In genomic region chr3:111072016-111072891, GRCh38 we compare ENCODE assay signal across 8 cellular contexts. TPM values are rescaled to one million over a fixed set of nuclear protein-coding genes. Genes with fewer than 3 reads are reported as not detected.
DNase-seq lines count a peak whose midpoint lies in the region; ATAC-seq, FAIRE-seq and TF ChIP-seq lines count a peak whose summit lies in the region.

No MANE protein-coding gene starts in this region.

- no peak for TF ChIP-seq CTCF in A673 (conservative IDR thresholded peaks at IDR 0.05; ENCODE audit: low read depth, low read length)
- TF ChIP-seq CTCF in epithelial cell of proximal tubule (conservative IDR thresholded peaks at IDR 0.05; ENCODE audit: low read depth, low read length), result no peak
- no peak for TF ChIP-seq CTCF in tibial artery (IDR thresholded peaks at IDR 0.05)

- H3K27ac Mint-ChIP-seq in activated CD4-positive, alpha-beta T cell treated with anti-CD3 and anti-CD28 coated beads, Interleukin-2, amount 10 ng/mL, durations not matched to agents 24 days and 14 days, result peak overlapping the region; percentile 60

- H3K4me1 Mint-ChIP-seq in activated CD4-positive, alpha-beta T cell treated with anti-CD3 and anti-CD28 coated beads, Interleukin-2, amount 10 ng/mL, durations not matched to agents 24 days and 14 days, result peaks cover 30% of the 10 kb centered on the region

- POLR2A ChIA-PET in A673 (lab: Charles Lee; ENCODE audit: low non-redundant PET), result no interaction called here

- CTCF ChIA-PET in A673 (lab: Charles Lee), result no interaction called here

- no peaks in the 10 kb centered on the region for H3K36me3 Mint-ChIP-seq in activated CD4-positive, alpha-beta T cell treated with anti-CD3 and anti-CD28 coated beads, Interleukin-2, amount 10 ng/mL, durations not matched to agents 24 days and 14 days (ENCODE audit: low read depth)

- H3K4me3 Mint-ChIP-seq in activated CD4-positive, alpha-beta T cell treated with anti-CD3 and anti-CD28 coated beads, Interleukin-2, amount 10 ng/mL, durations not matched to agents 24 days and 14 days, result peak overlapping the region; percentile 94

- H3K36me3 ChIP-seq in A673 (ENCODE audit: insufficient read depth, low read length, poor library complexity, severe bottlenecking) (no peaks in the 10 kb centered on the region), tibial artery (no peaks in the 10 kb centered on the region)

- peak; percentile 34 for ATAC-seq in GM19324 (IDR thresholded peaks at IDR 0.05; ENCODE audit: low FRiP score, unreplicated experiment)
- ATAC-seq in HG03442 (IDR thresholded peaks at IDR 0.05; ENCODE audit: unreplicated experiment), result peak; percentile 23

- peaks cover 55% of the 10 kb centered on the region for H3K27me3 Mint-ChIP-seq in activated CD4-positive, alpha-beta T cell treated with anti-CD3 and anti-CD28 coated beads, Interleukin-2, amount 10 ng/mL, durations not matched to agents 24 days and 14 days

- H3K4me1 ChIP-seq in A673 (ENCODE audit: insufficient read depth, low read length, poor library complexity, severe bottlenecking), result peaks cover 7% of the 10 kb centered on the region
- peaks cover 0 to 42% (median 2%) of the 10 kb centered on the region in 4 donors for H3K4me1 ChIP-seq in tibial artery

- no peak for FAIRE-seq in frontal cortex (lab: Jason Lieb, UNC)

- H3K9me3 ChIP-seq in A673 (ENCODE audit: low read depth, low read length, poor library complexity, severe bottlenecking) (no peaks in the 10 kb centered on the region), tibial artery (no peaks in the 10 kb centered on the region)

- H3K4me3 ChIP-seq in A673 (ENCODE audit: low read depth, low read length, poor library complexity, severe bottlenecking), result peak overlapping the region; percentile 59
- H3K4me3 ChIP-seq in epithelial cell of proximal tubule (ENCODE audit: low read depth, low read length), result peak overlapping the region; percentile 75
- H3K4me3 ChIP-seq in tibial artery, result peak overlapping the region; percentile 83 to 85

- peak; percentile 46 for DNase-seq in A673 (ENCODE audit: low spot score)
- DNase-seq in activated CD4-positive, alpha-beta T cell treated with anti-CD3 and anti-CD28 coated beads, Interleukin-2, amount 10 ng/mL, durations not matched to agents 24 days and 14 days, result peak; percentile 75
- no peak for DNase-seq in epithelial cell of proximal tubule (ENCODE audit: low read depth)
- DNase-seq in myocyte (ENCODE audit: low read depth), result peak; percentile 55
- peak; percentile 29 to 68 for DNase-seq in tibial artery
- no peak for DNase-seq in frontal cortex (ENCODE audit: low spot score in 2 of 2)

- peak overlapping the region; percentile 68 for H3K27ac ChIP-seq in A673 (ENCODE audit: low read depth, low read length, poor library complexity, severe bottlenecking)
- H3K27ac ChIP-seq in tibial artery, result peak overlapping the region; percentile 92 to 95

- intact Hi-C loops in A673 (cut with micrococcal nuclease; ENCODE audit: unreplicated experiment) (loop anchor here (10.0 kb wide), 2 partner anchors 657 to 757 kb away; no protein-coding TSS in a partner anchor), tibial artery (cut with DNase I; ENCODE audit: low total_unique reads) (no loop called here)
- intact Hi-C loops in activated CD4-positive, alpha-beta T cell treated with anti-CD3 and anti-CD28 coated beads, Interleukin-2, amount 10 ng/mL, durations not matched to agents 24 days and 14 days (cut with micrococcal nuclease), result loop anchor here (5.0 to 10.0 kb wide), 3 partner anchors 260 to 903 kb away; partner anchors contain the start of gene ABHD10

- H3K27me3 ChIP-seq in A673 (replicated peaks; ENCODE audit: insufficient read depth, low read depth, low read length, poor library complexity), result peaks cover 13% of the 10 kb centered on the region
- H3K27me3 ChIP-seq in tibial artery, result no peaks in the 10 kb centered on the region

- no peaks in the 10 kb centered on the region for H3K9me3 Mint-ChIP-seq in activated CD4-positive, alpha-beta T cell treated with anti-CD3 and anti-CD28 coated beads, Interleukin-2, amount 10 ng/mL, durations not matched to agents 24 days and 14 days

- no TSS peak for BruUV-seq in A673 (replicated peaks; lab: Mats Ljungman, UMichigan)

RNA-seq across cellular contexts. Expression of gene NECTIN3, which starts 0.6 kb away (rescaled TPM):
- total RNA-seq in A673 (2021) (9.4 and 11.7 TPM in 2 replicates), epithelial cell of proximal tubule (30.1 and 33.7 TPM in 2 replicates), myocyte (24.1 and 34.4 TPM in 2 replicates), frontal cortex (157 TPM)
- 3.0 and 4.4 TPM in 2 replicates for total RNA-seq in activated CD4-positive, alpha-beta T cell treated with anti-CD3 and anti-CD28 coated beads, Interleukin-2, amount 10 ng/mL, durations not matched to agents 24 days and 14 days
- polyA plus RNA-seq in myocyte (2012), result 19.1 TPM

Comparison
In these comparisons a context has a peak if more than half of its experiments do, and no peak if none do; other contexts are left out.
1. DNase-seq: peak in A673 (single experiment), activated CD4-positive, alpha-beta T cell treated with anti-CD3 and anti-CD28 coated beads, Interleukin-2, amount 10 ng/mL, durations not matched to agents 24 days and 14 days (single experiment), myocyte (single experiment) and tibial artery (2 of 2); none in epithelial cell of proximal tubule (single experiment) and frontal cortex (0 of 2).
2. Peak in every context shown above with its lines, with median percentiles within 50 percentile points of each other: H3K4me3 ChIP-seq.